In the genomic region with DNA sequence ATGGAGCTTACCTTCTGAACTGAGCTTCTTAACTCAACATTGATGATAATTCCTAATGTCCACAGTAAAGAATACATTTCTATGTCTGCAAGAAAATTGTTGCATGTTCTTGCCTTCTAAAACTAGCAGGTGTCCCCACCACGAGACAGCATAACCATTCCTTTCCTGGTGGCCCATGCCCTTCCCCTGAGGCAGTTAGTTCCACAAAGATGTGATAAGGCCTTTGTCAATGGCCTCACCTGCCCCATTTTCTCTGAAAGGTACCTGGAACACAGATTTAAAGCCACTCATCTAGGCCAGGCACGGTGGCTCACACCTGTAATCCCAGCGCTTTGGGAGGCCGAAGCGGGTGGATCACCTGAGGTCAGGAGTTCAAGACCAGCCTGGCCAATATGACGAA, we compare ENCODE assay signal across 11 cellular contexts. TPM values are rescaled to one million over a fixed set of nuclear protein-coding genes. Genes with fewer than 3 reads are reported as not detected.
"Had no signal": no experiment of that assay in that cellular context is flagged by ENCODE, and none has a peak within 500 bp of the region (broad histone marks: within the 10 kb centered on the region; RNA-seq: fewer than 3 reads in every experiment).

No MANE protein-coding gene starts in this region.

- DNase-seq: GM23248, GOT3, H7, H9, HCEC 1CT, HFFc6 had no signal

- ATAC-seq: GM23338, HCT116 had no signal

- H3K4me2 ChIP-seq: GM23338 had no signal

- H2AFZ ChIP-seq: GM23248, GM23338 had no signal

- H3K27ac ChIP-seq: GM23248 had no signal

- H3K36me3 ChIP-seq: HAP-1 had no signal

- H3K4me1 ChIP-seq: HAP-1 had no signal

- H3K9ac ChIP-seq: GM23248 had no signal

- H3K4me3 ChIP-seq: GM23248, GM23338, HAP-1 had no signal

RNA-seq across cellular contexts. Expression of a gene that starts 21.0 kb away (rescaled TPM):
- total RNA-seq: GM23248, GM23338, H1, H4, H7, H9, HFFc6 had no signal
- polyA plus RNA-seq: GM23248, GM23338, H1 had no signal

RNA-seq across cellular contexts. Expression of a gene that starts 23.1 kb away (rescaled TPM):
- total RNA-seq: GM23248, GM23338, H1, H4, H7, H9, HFFc6 had no signal
- polyA plus RNA-seq: GM23248, GM23338 had no signal

RNA-seq across cellular contexts. Expression of a gene that starts 44.4 kb away (rescaled TPM):
- total RNA-seq: GM23248, GM23338, H1, H4, H7, H9, HFFc6 had no signal
- polyA plus RNA-seq: GM23248, GM23338, H1 had no signal
